ENCODE assay signal across 7 cellular contexts in the genomic region with DNA sequence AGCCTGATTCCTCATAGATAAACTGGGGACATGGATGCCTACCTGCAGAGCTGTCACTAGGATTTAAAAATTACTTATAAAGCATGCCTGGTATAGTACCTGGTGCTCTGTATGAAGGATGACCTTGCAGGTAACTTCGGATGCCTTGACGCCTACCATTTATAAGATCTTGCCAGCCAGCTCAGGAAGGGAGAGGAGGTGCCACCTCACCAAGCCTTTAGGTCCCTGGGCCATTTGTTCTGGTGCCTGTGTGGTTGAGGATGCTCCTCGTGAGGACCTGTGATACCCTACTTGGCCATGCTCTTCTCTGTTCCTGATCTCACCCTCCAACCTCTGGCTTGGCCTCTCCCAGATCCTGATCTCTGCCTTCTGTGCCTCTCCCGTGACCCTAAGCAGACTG.
"Had no signal": no experiment of that assay in that cellular context is flagged by ENCODE, and none has a peak within 500 bp of the region (broad histone marks: within the 10 kb centered on the region; RNA-seq: fewer than 3 reads in every experiment).

No MANE protein-coding gene starts in this region.

- H3K9me3 Mint-ChIP-seq: HFFc6 had no signal

- H3K4me3 ChIP-seq: GM23248, HAP-1, K562 had no signal

- ATAC-seq: HCT116, K562 had no signal

- H3K4me3 Mint-ChIP-seq: HFFc6 had no signal

- H3K4me1 ChIP-seq: HAP-1 had no signal

- DNase-seq: GOT3, H7, HFFc6 had no signal

- H3K27ac ChIP-seq: GM23248 had no signal

- H3K36me3 ChIP-seq: HAP-1 had no signal

- H3K9me3 ChIP-seq: HAP-1 had no signal

- H3K27ac Mint-ChIP-seq: HFFc6 had no signal
